Comparison of ENCODE assay signal across 8 cellular contexts in genomic region chr9:136943291-136944093, GRCh38. TPM values are rescaled to one million over a fixed set of nuclear protein-coding genes. Genes with fewer than 3 reads are reported as not detected.
DNase-seq lines count a peak whose midpoint lies in the region; ATAC-seq, FAIRE-seq and TF ChIP-seq lines count a peak whose summit lies in the region.

No MANE protein-coding gene starts in this region.

- WGBS in heart left ventricle, 4 donors, result 16 to 26% (median 20%) methylated on average over 21 to 51 of the region's 51 CpGs

- intact Hi-C loops in heart left ventricle (cut with DNase I), result loop anchor here in 9 of 10 donors (1.0 to 5.0 kb wide), 15 partner anchors 41 to 153 kb away; partner anchors contain the start of genes PHPT1 (in 5 of the 9), TMEM141 (in 5 of the 9), EDF1 (in 4 of the 9) and MAMDC4 (in 2 of the 9)
- intact Hi-C loops in Right ventricle myocardium inferior (cut with DNase I), result loop anchor here (1.0 to 5.0 kb wide), 6 partner anchors 41 to 153 kb away; partner anchors contain the start of genes EDF1, PHPT1, RABL6 and TMEM141
- intact Hi-C loops in mucosa of descending colon (cut with DNase I, micrococcal nuclease), result no loop called here

- H3K9me3 ChIP-seq in heart left ventricle, result no peaks in the 10 kb centered on the region
- H3K9me3 ChIP-seq in SJSA1 (replicated peaks), result no peaks in the 10 kb centered on the region; the same call in 1 of the 2 replicates
- no peaks in the 10 kb centered on the region for H3K9me3 ChIP-seq in mucosa of descending colon

- TF ChIP-seq POLR2A in heart left ventricle (IDR thresholded peaks at IDR 0.05), result no peak

- TF ChIP-seq CTCF in heart left ventricle (IDR thresholded peaks at IDR 0.05) (no peak), mucosa of descending colon (IDR thresholded peaks at IDR 0.05) (no peak)

- FAIRE-seq in urothelium cell line (lab: Jason Lieb, UNC), result no peak

- H3K27ac ChIP-seq in heart left ventricle, result peak overlapping the region; percentile 90 to 98 (median 97)
- H3K27ac ChIP-seq in SJSA1, result peak overlapping the region; percentile 85

- ATAC-seq in heart left ventricle, result peak in 2 of 4 donors; percentile 0 to 1
- ATAC-seq in Right ventricle myocardium inferior, result no peak
- peak; percentile 13 for ATAC-seq in HG02970 (IDR thresholded peaks at IDR 0.05; ENCODE audit: low FRiP score, unreplicated experiment)
- ATAC-seq in mucosa of descending colon, result peak; percentile 24

- peak overlapping the region; percentile 67 to 97 (median 92) for H3K4me3 ChIP-seq in heart left ventricle
- peak overlapping the region; percentile 100 for H3K4me3 ChIP-seq in SJSA1
- H3K4me3 ChIP-seq in mucosa of descending colon, result peak overlapping the region; percentile 95

- DNase-seq in heart left ventricle, result peak in 3 of 5 donors; percentile 27 to 62 (median 61)
- no peak for DNase-seq in Right ventricle myocardium inferior (ENCODE audit: missing footprints)
- no peak for DNase-seq in SJSA1 (ENCODE audit: low read depth in 1 of 2, low spot score in 2 of 2)
- peak; percentile 59 for DNase-seq in dermis blood vessel endothelial cell
- peak in 2 of 3 donors; percentile 55 to 80 for DNase-seq in mucosa of descending colon
- peak; percentile 52 for DNase-seq in urothelium cell line (ENCODE audit: low spot score)
- no peak for DNase-seq in foreskin melanocyte

- peaks cover 7 to 42% (median 32%) of the 10 kb centered on the region in 9 donors for H3K36me3 ChIP-seq in heart left ventricle
- peaks cover 55% of the 10 kb centered on the region for H3K36me3 ChIP-seq in SJSA1
- peaks cover 20% of the 10 kb centered on the region for H3K36me3 ChIP-seq in mucosa of descending colon (ENCODE audit: low read depth)

- H3K4me1 ChIP-seq in heart left ventricle, result peaks cover 7 to 62% (median 32%) of the 10 kb centered on the region in 12 donors
- peaks cover 30% of the 10 kb centered on the region for H3K4me1 ChIP-seq in SJSA1 (replicated peaks)
- H3K4me1 ChIP-seq in mucosa of descending colon (ENCODE audit: low read depth), result peaks cover 21% of the 10 kb centered on the region

- no peaks in the 10 kb centered on the region for H3K27me3 ChIP-seq in heart left ventricle
- no peaks in the 10 kb centered on the region for H3K27me3 ChIP-seq in SJSA1 (replicated peaks)

RNA-seq across cellular contexts. Expression of gene FBXW5, which starts 1.0 kb away (rescaled TPM):
- total RNA-seq in heart left ventricle (100 to 1,000 TPM; 110 to 388 (median 147) TPM), Right ventricle myocardium inferior (143 TPM), dermis blood vessel endothelial cell (255 and 270 TPM in 2 replicates), mucosa of descending colon (100 to 1,000 TPM; 127 to 197 (median 142) TPM)
- polyA plus RNA-seq in heart left ventricle, result 100 to 1,000 TPM; 189 to 206 TPM
- 89.0 and 93.8 TPM in 2 replicates for total RNA-seq in SJSA1 (2014; rRNA removed; shearing (Covaris generic))

RNA-seq across cellular contexts. Expression of gene C8G, which starts 1.6 kb away (rescaled TPM):
- total RNA-seq in heart left ventricle (1 to 10 TPM in 7 of 9 donors, not detected in 2; 1.2 to 3.7 (median 1.5) TPM), Right ventricle myocardium inferior (1.3 TPM), dermis blood vessel endothelial cell (1.7 TPM in 1 of 2 replicates, not detected in the other), mucosa of descending colon (10 to 100 TPM in 2 of 3 donors, 1 to 10 TPM in 1; 3.2 to 15.4 (median 10.4) TPM)
- polyA plus RNA-seq in heart left ventricle, result 1 to 10 TPM; 1.0 to 3.1 TPM
- total RNA-seq in SJSA1 (2014; rRNA removed; shearing (Covaris generic)), result not detected in 2 replicates

RNA-seq across cellular contexts. Expression of gene LCN12, which starts 8.6 kb away (rescaled TPM):
- total RNA-seq in heart left ventricle (10 to 100 TPM in 2 of 9 donors, 1 to 10 TPM in 7; 1.9 to 23.7 (median 6.4) TPM), Right ventricle myocardium inferior (2.9 TPM), dermis blood vessel endothelial cell (not detected in 2 replicates), mucosa of descending colon (10 to 100 TPM in 1 of 3 donors, 1 to 10 TPM in 2; 6.8 to 10.7 (median 7.6) TPM)
- 1 to 10 TPM in 1 of 2 donors, under 1 TPM in 1; 0.46 to 3.9 TPM for polyA plus RNA-seq in heart left ventricle
- not detected in 2 replicates for total RNA-seq in SJSA1 (2014; rRNA removed; shearing (Covaris generic))

RNA-seq across cellular contexts. Expression of gene PTGDS, which starts 33.8 kb away (rescaled TPM):
- total RNA-seq in heart left ventricle (1,000 to 10,000 TPM; 1,152 to 4,769 (median 3,109) TPM), Right ventricle myocardium inferior (6,282 TPM), dermis blood vessel endothelial cell (0.17 and 0.60 TPM in 2 replicates), mucosa of descending colon (10 to 100 TPM in 2 of 3 donors, 1 to 10 TPM in 1; 2.5 to 45.4 (median 16.1) TPM)
- 1,000 to 10,000 TPM; 2,982 to 5,295 TPM for polyA plus RNA-seq in heart left ventricle
- not detected in 2 replicates for total RNA-seq in SJSA1 (2014; rRNA removed; shearing (Covaris generic))

RNA-seq across cellular contexts. Expression of gene LCNL1, which starts 39.3 kb away (rescaled TPM):
- total RNA-seq in heart left ventricle (10 to 100 TPM in 2 of 9 donors, 1 to 10 TPM in 5, under 1 TPM in 2; 0.16 to 14.9 (median 2.7) TPM), Right ventricle myocardium inferior (8.6 TPM), dermis blood vessel endothelial cell (not detected in 2 replicates), mucosa of descending colon (under 1 TPM in 2 of 3 donors, not detected in 1; 0.17 to 0.76 TPM)
- polyA plus RNA-seq in heart left ventricle, result 1 to 10 TPM in 1 of 2 donors, under 1 TPM in 1; 0.14 to 5.8 TPM
- not detected in 2 replicates for total RNA-seq in SJSA1 (2014; rRNA removed; shearing (Covaris generic))

Comparison
In these comparisons a context has a peak if more than half of its experiments do, and no peak if none do; other contexts are left out.
1. DNase-seq: peak in heart left ventricle (3 of 5), dermis blood vessel endothelial cell (single experiment), mucosa of descending colon (2 of 3) and urothelium cell line (single experiment); none in Right ventricle myocardium inferior (single experiment), SJSA1 (0 of 2) and foreskin melanocyte (single experiment).
2. intact Hi-C loops: an anchor here in heart left ventricle (1.0 to 5.0 kb wide) and Right ventricle myocardium inferior (1.0 to 5.0 kb wide); none called in mucosa of descending colon.
3. Peak in every context shown above with its lines, with median percentiles within 50 percentile points of each other: H3K4me3 ChIP-seq.